Comparison of ENCODE assay signal across 8 cellular contexts in the genomic region with DNA sequence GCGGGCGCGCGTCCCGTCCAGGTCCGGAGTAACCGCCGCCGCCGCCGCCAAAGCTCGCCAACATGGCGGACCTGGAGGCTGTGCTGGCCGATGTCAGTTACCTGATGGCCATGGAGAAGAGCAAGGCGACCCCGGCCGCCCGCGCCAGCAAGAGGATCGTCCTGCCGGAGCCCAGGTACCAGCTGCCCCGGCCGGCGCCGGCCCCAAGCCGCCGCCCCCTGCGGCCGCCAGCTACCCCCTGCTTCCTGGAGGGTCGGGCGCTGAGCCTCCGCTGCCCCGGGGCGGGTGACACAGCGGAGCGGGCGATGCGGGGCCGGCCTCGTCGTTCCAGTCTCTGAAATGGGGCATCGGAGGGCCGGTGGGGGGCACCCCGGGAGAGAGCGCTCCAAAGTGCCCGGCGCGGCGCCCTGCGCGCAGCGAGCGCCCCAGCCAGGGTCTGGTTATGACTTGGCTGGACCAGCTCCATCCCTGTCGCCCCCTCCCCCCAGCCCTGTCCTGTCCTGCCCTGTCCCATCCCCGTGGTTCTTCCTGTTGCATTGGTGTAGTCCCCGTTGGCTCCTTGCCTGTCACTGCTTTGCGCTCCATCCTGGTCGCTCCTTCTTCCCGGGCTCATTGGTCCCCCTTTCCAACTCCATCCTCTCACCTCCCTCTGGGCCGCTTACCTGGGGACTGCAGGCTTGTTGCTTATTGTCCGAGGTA. TPM values are rescaled to one million over a fixed set of nuclear protein-coding genes. Genes with fewer than 3 reads are reported as not detected.
DNase-seq lines count a peak whose midpoint lies in the region; ATAC-seq and TF ChIP-seq lines count a peak whose summit lies in the region.

No MANE protein-coding gene starts in this region.

- H3K27me3 ChIP-seq in CD4-positive, alpha-beta T cell (ENCODE audit: control insufficient read depth, insufficient read depth, low read length): no peaks in the 10 kb centered on the region
- peaks cover 58% of the 10 kb centered on the region for H3K27me3 ChIP-seq in GM23248 (replicated peaks; ENCODE audit: insufficient read depth)
- peaks cover 21% of the 10 kb centered on the region for H3K27me3 ChIP-seq in NT2/D1 (ENCODE audit: insufficient read depth, insufficient read length)
- H3K27me3 ChIP-seq in body of pancreas: no peaks in the 10 kb centered on the region

- H3K27me3 Mint-ChIP-seq in CD4-positive, alpha-beta T cell: peaks cover 10% of the 10 kb centered on the region

- H3K9me3 Mint-ChIP-seq in CD4-positive, alpha-beta T cell: no peaks in the 10 kb centered on the region

- in situ Hi-C loops in GM23248 (cut with MboI): no loop called here

- H3K4me2 ChIP-seq in GM23248 (ENCODE audit: unreplicated experiment): peak overlapping the region; percentile 49

- no peak for DNase-seq in CD4-positive, alpha-beta T cell
- DNase-seq in GM23248: peak; percentile 42
- peak; percentile 13 for DNase-seq in NT2/D1 (ENCODE audit: low read depth, low spot score)
- peak; percentile 27 to 40 (median 36) for DNase-seq in body of pancreas
- peak; percentile 32 for DNase-seq in kidney tubule cell (ENCODE audit: low spot score)
- peak; percentile 1 for DNase-seq in stimulated activated CD8-positive, alpha-beta memory T cell treated with anti-CD3 and anti-CD28 coated beads, Interleukin-4, amount 100 ng/mL, for 24 hours (ENCODE audit: low read depth)
- no peak for DNase-seq in ureter (ENCODE audit: low spot score)

- no peaks in the 10 kb centered on the region for H3K79me2 ChIP-seq in GM23248 (ENCODE audit: insufficient read depth)

- peak overlapping the region; percentile 73 for H2AFZ ChIP-seq in GM23248

- H3K27ac ChIP-seq in CD4-positive, alpha-beta T cell (ENCODE audit: low read depth, low read length): no peak overlapping the region
- H3K27ac ChIP-seq in GM23248: no peak overlapping the region
- peak overlapping the region in 3 of 4 donors; percentile 48 to 85 (median 48) for H3K27ac ChIP-seq in body of pancreas

- CTCF ChIA-PET in CD4-positive, alpha-beta T cell (lab: Charles Lee): interaction anchor here (1.3 kb wide), 1 partner anchor 9 kb away, joined by 3 read pairs; no protein-coding TSS in a partner anchor

- POLR2A ChIA-PET in CD4-positive, alpha-beta T cell (lab: Charles Lee): no interaction called here

- H4K20me1 ChIP-seq in GM23248 (ENCODE audit: insufficient read depth): no peaks in the 10 kb centered on the region

- no peak for TF ChIP-seq POLR2A in body of pancreas (IDR thresholded peaks at IDR 0.05)

- TF ChIP-seq CTCF in CD4-positive, alpha-beta T cell (IDR thresholded peaks at IDR 0.05): no peak
- TF ChIP-seq CTCF in body of pancreas (IDR thresholded peaks at IDR 0.05): no peak

- H3K36me3 Mint-ChIP-seq in CD4-positive, alpha-beta T cell (ENCODE audit: low read depth): peaks cover 4% of the 10 kb centered on the region

- H3F3A ChIP-seq in GM23248 (ENCODE audit: insufficient read depth): no peaks in the 10 kb centered on the region

- peak overlapping the region; percentile 92 for H3K4me3 Mint-ChIP-seq in CD4-positive, alpha-beta T cell

- H3K4me1 ChIP-seq in GM23248 (ENCODE audit: insufficient read depth): no peaks in the 10 kb centered on the region
- peaks cover 1% of the 10 kb centered on the region for H3K4me1 ChIP-seq in NT2/D1 (ENCODE audit: insufficient read depth, insufficient read length)
- peaks cover 29% of the 10 kb centered on the region for H3K4me1 ChIP-seq in body of pancreas

- H3K36me3 ChIP-seq in GM23248 (ENCODE audit: low read depth) (no peaks in the 10 kb centered on the region), NT2/D1 (ENCODE audit: insufficient read depth, insufficient read length, low read length) (no peaks in the 10 kb centered on the region), body of pancreas (replicated peaks in 1 of 2; ENCODE audit: insufficient read depth in 1 of 2, low read depth in 2 of 2) (no peaks in the 10 kb centered on the region)

- no peak overlapping the region for H3K9ac ChIP-seq in GM23248
- peak overlapping the region; percentile 76 for H3K9ac ChIP-seq in NT2/D1 (ENCODE audit: insufficient read length, low read depth)

- H3K9me3 ChIP-seq in CD4-positive, alpha-beta T cell (ENCODE audit: control insufficient read depth, low read length): no peaks in the 10 kb centered on the region
- no peaks in the 10 kb centered on the region for H3K9me3 ChIP-seq in GM23248 (ENCODE audit: low read depth)
- H3K9me3 ChIP-seq in NT2/D1 (ENCODE audit: insufficient read depth, low read length): no peaks in the 10 kb centered on the region
- no peaks in the 10 kb centered on the region for H3K9me3 ChIP-seq in body of pancreas

- H3K27ac Mint-ChIP-seq in CD4-positive, alpha-beta T cell: no peak overlapping the region

- intact Hi-C loops in CD4-positive, alpha-beta T cell (cut with DNase I, micrococcal nuclease): loop anchor here (5.0 kb wide), 2 partner anchors 118 to 148 kb away; no protein-coding TSS in a partner anchor
- intact Hi-C loops in body of pancreas (cut with DNase I): no loop called here

- 3 to 12% methylated on average over 10 to 39 of the region's 61 CpGs for WGBS in GM23248 (ENCODE audit: low coverage in 1 of 2, low lambda C conversion rate in 2 of 2, missing lambda C conversion rate in 2 of 2), 2 experiments
- WGBS in body of pancreas, 2 donors: 2% methylated on average over 10 to 43 of the region's 61 CpGs

- ATAC-seq in CD4-positive, alpha-beta T cell (ENCODE audit: poor library complexity): no peak
- ATAC-seq in body of pancreas (peak; percentile 9), GM18519 (IDR thresholded peaks at IDR 0.05; ENCODE audit: low FRiP score, unreplicated experiment) (no peak)

- peaks cover 41% of the 10 kb centered on the region for H3K4me1 Mint-ChIP-seq in CD4-positive, alpha-beta T cell (ENCODE audit: low read depth)

- no peaks in the 10 kb centered on the region for H3K9me2 ChIP-seq in GM23248 (ENCODE audit: insufficient read depth)

- peak overlapping the region; percentile 70 for H3K4me3 ChIP-seq in GM23248
- peak overlapping the region; percentile 64 for H3K4me3 ChIP-seq in NT2/D1 (ENCODE audit: insufficient read length, low read depth)
- H3K4me3 ChIP-seq in body of pancreas: peak overlapping the region; percentile 70 to 93

RNA-seq across cellular contexts. Expression of a gene that starts 0.7 kb away (rescaled TPM):
- 1 to 10 TPM; 1.7 to 2.0 TPM for total RNA-seq in CD4-positive, alpha-beta T cell
- total RNA-seq in GM23248 (2014; rRNA removed; shearing (Covaris generic)): 0.11 and 0.25 TPM in 2 replicates
- 0.08 and 0.20 TPM in 2 replicates for polyA plus RNA-seq in GM23248 (2016; fragmentation: Nextera tagmentation; extraction: Ambion mirVana)
- 10 to 100 TPM; 10.4 to 10.9 TPM for total RNA-seq in body of pancreas
- 21.6 TPM for total RNA-seq in ureter

Comparison
In these comparisons a context has a peak if more than half of its experiments do, and no peak if none do; other contexts are left out.
1. DNase-seq: peak in GM23248 (single experiment), NT2/D1 (single experiment), body of pancreas (4 of 4), kidney tubule cell (single experiment) and stimulated activated CD8-positive, alpha-beta memory T cell treated with anti-CD3 and anti-CD28 coated beads, Interleukin-4, amount 100 ng/mL, for 24 hours (single experiment); none in CD4-positive, alpha-beta T cell (0 of 10) and ureter (single experiment).
2. H3K27ac ChIP-seq: peak in body of pancreas (3 of 4); none in CD4-positive, alpha-beta T cell (single experiment) and GM23248 (single experiment).
3. Peak in every context shown above with its lines, with median percentiles within 50 percentile points of each other: H3K4me3 ChIP-seq.